31 cellular contexts compared by ENCODE assay signal in the genomic region with DNA sequence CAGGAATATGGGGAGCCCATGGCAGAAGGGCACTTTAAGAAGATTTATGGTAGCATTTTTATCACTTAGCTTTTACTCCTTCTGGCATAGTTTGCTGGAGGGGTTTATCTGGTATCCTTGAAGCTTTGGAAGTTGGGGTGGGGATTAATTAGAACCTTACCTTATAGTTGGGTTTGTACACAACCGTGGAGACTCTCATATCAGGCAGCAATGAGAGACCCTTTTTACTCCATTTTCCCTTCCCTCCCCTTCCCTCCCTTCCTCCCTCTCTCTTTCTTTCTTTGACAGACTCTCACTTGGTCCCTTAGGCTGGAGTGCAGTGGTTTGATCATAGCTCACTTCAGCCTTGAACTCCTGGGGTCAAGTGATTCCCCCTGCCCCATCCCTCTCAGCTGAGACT.
"Had no signal": no experiment of that assay in that cellular context is flagged by ENCODE, and none has a peak within 500 bp of the region (broad histone marks: within the 10 kb centered on the region; RNA-seq: fewer than 3 reads in every experiment).

No MANE protein-coding gene starts in this region.

- ATAC-seq: natural killer cell; psoas muscle; right cardiac atrium; sciatic nerve; stimulated activated memory B cell treated with anti-CD40 and anti-IgM and Interleukin-4, amounts not matched to agents 10 μg/mL and 1 μg/mL and 100 μg/mL, for 72 hours; stimulated activated naive CD8-positive, alpha-beta T cell treated with anti-CD3 and anti-CD28 coated beads, Interleukin-15, amount 100 ng/mL, for 72 hours; stimulated activated naive CD8-positive, alpha-beta T cell treated with anti-CD3 and anti-CD28 coated beads, Interleukin-15, Interleukin-2, amounts not matched to agents 100 U/mL and 50 U/mL, for 24 hours; upper lobe of right lung had no signal

- H3K4me3 ChIP-seq: neural progenitor cell, ovary, psoas muscle, skin epidermis, smooth muscle cell, spleen, suprapubic skin, testis, tibial artery, transverse colon, upper lobe of right lung, uterus had no signal

- DNase-seq: natural killer cell; occipital lobe; ovary; posterior cingulate gyrus; psoas muscle; right cardiac atrium; spleen; stimulated activated CD4-positive, alpha-beta T cell treated with anti-CD3 and anti-CD28 coated beads, Interleukin-12 subunit alpha, Interleukin-12 subunit beta, amount 100 ng/mL, for 4 hours; stimulated activated CD4-positive, alpha-beta T cell treated with anti-CD3 and anti-CD28 coated beads, Interleukin-1b, Interleukin-23, amount 100 ng/mL, for 48 hours; stimulated activated CD4-positive, alpha-beta T cell treated with anti-CD3 and anti-CD28 coated beads, Interleukin-4, amount 100 ng/mL, for 1 hour; stimulated activated CD4-positive, alpha-beta T cell treated with anti-CD3 and anti-CD28 coated beads, Interleukin-4, amount 100 ng/mL, for 4 hours; stimulated activated CD8-positive, alpha-beta memory T cell treated with anti-CD3 and anti-CD28 coated beads, Interleukin-4, amount 100 ng/mL, for 48 hours; stimulated activated naive CD4-positive, alpha-beta T cell; stimulated activated naive CD8-positive, alpha-beta T cell treated with anti-CD3 and anti-CD28 coated beads, Interleukin-15, amount 100 ng/mL, for 72 hours; stimulated activated naive CD8-positive, alpha-beta T cell treated with anti-CD3 and anti-CD28 coated beads, Interleukin-15, Interleukin-2, amounts not matched to agents 100 U/mL and 50 U/mL, for 24 hours; substantia nigra; testis; tibial artery; transverse colon; upper lobe of right lung; uterus had no signal

- H3K4me3 Mint-ChIP-seq: natural killer cell; nephron; neural progenitor cell; stimulated activated memory B cell treated with anti-CD40 and anti-IgM and Interleukin-4, amounts not matched to agents 10 μg/mL and 1 μg/mL and 100 μg/mL, for 72 hours; stimulated activated naive CD8-positive, alpha-beta T cell treated with anti-CD3 and anti-CD28 coated beads, Interleukin-15, amount 100 ng/mL, for 72 hours; type B pancreatic cell had no signal

- H3K4me1 Mint-ChIP-seq: natural killer cell; nephron; neural progenitor cell; stimulated activated memory B cell treated with anti-CD40 and anti-IgM and Interleukin-4, amounts not matched to agents 10 μg/mL and 1 μg/mL and 100 μg/mL, for 72 hours; stimulated activated naive CD8-positive, alpha-beta T cell treated with anti-CD3 and anti-CD28 coated beads, Interleukin-15, amount 100 ng/mL, for 72 hours had no signal

- H3K27ac Mint-ChIP-seq: natural killer cell; nephron; neural progenitor cell; progenitor cell of endocrine pancreas; stimulated activated memory B cell treated with anti-CD40 and anti-IgM and Interleukin-4, amounts not matched to agents 10 μg/mL and 1 μg/mL and 100 μg/mL, for 72 hours; stimulated activated naive CD8-positive, alpha-beta T cell treated with anti-CD3 and anti-CD28 coated beads, Interleukin-15, amount 100 ng/mL, for 72 hours; type B pancreatic cell had no signal

- H3K9me3 Mint-ChIP-seq: natural killer cell, nephron, type B pancreatic cell had no signal

- H3K36me3 ChIP-seq: neural progenitor cell, ovary, spleen, suprapubic skin, tibial artery, transverse colon, upper lobe of right lung, uterus had no signal

- H3K27ac ChIP-seq: neural progenitor cell, ovary, parathyroid adenoma, psoas muscle, skin epidermis, spleen, suprapubic skin, testis, tibial artery, transverse colon, upper lobe of right lung, uterus had no signal

- H3K27me3 ChIP-seq: neural progenitor cell, ovary, spleen, suprapubic skin, testis, tibial artery, transverse colon, upper lobe of right lung had no signal

- H3K4me2 ChIP-seq: neural progenitor cell, smooth muscle cell had no signal

- H3K9me3 ChIP-seq: ovary, psoas muscle, suprapubic skin, testis, tibial artery, transverse colon, upper lobe of right lung, uterus had no signal

- H3K27me3 Mint-ChIP-seq: stimulated activated memory B cell treated with anti-CD40 and anti-IgM and Interleukin-4, amounts not matched to agents 10 μg/mL and 1 μg/mL and 100 μg/mL, for 72 hours; stimulated activated naive CD8-positive, alpha-beta T cell treated with anti-CD3 and anti-CD28 coated beads, Interleukin-15, amount 100 ng/mL, for 72 hours had no signal

- H3K4me1 ChIP-seq: parathyroid adenoma, psoas muscle, spleen, suprapubic skin, tibial artery, transverse colon, upper lobe of right lung, uterus had no signal

- H2AFZ ChIP-seq: neural progenitor cell, parathyroid adenoma had no signal

- H3K9ac ChIP-seq: neural progenitor cell, parathyroid adenoma had no signal

- H3K36me3 Mint-ChIP-seq: natural killer cell; neural progenitor cell; stimulated activated memory B cell treated with anti-CD40 and anti-IgM and Interleukin-4, amounts not matched to agents 10 μg/mL and 1 μg/mL and 100 μg/mL, for 72 hours; type B pancreatic cell had no signal

- H3K79me2 ChIP-seq: parathyroid adenoma had no signal
